ENCODE assay signal across 7 cellular contexts in the genomic region with DNA sequence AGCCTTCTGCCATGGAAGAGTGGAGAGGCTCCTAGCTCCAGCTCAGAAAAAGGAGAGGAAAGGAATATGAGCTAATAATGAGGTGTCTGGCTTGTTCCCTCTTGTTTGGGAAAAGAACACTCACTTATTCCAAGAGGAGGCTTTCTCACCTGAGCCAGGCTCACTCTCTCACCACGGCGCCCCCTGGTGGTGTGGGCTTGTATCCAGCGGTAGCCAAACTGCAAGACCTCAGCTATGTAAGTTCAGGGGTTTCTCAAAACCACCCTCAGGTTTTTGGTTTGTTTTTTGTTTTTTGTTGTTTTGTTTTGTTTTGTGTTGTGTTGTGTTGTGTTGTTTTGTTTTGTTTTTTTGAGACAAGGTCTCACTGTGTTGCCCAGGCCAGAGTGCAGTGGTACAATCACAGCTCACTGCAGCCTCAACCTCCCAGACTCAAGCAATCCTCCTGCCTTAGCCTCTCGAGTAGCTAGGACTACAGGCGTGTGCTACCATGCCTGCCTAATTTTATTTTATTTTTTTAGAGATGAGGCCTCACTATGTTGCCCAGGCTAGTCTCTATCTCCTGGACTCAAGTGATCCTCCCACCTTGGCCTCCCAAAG.
DNase-seq lines count a peak whose midpoint lies in the region; ATAC-seq and TF ChIP-seq lines count a peak whose summit lies in the region.

No MANE protein-coding gene starts in this region.

- no peaks in the 10 kb centered on the region for H3K27me3 ChIP-seq in GM06990 (replicated peaks; ENCODE audit: control insufficient read depth, insufficient read depth, low read length)

- POLR2A ChIA-PET in T-cell (lab: Charles Lee), result no interaction called here

- H3K9me3 Mint-ChIP-seq in T-cell, result no peaks in the 10 kb centered on the region

- H3K4me1 Mint-ChIP-seq in T-cell, result no peaks in the 10 kb centered on the region

- DNase-seq in GM06990 (ENCODE audit: extremely low read depth, insufficient read length) (peak; percentile 33), LHCN-M2 (ENCODE audit: low read depth) (peak; percentile 60), T-cell (peak; percentile 6 to 74 (median 57)), anterior cingulate cortex (lab: John Stamatoyannopoulos, UW) (peak in 32 of 58 donors; percentile 0 to 76 (median 16)), iPS-NIHi7 (ENCODE audit: extremely low spot score) (peak; percentile 84), cerebellar nuclear complex (lab: John Stamatoyannopoulos, UW) (no peak)
- peak; percentile 83 to 85 for DNase-seq in stimulated activated CD4-positive, alpha-beta T cell treated with anti-CD3 and anti-CD28 coated beads, Interleukin-2, amount 100 ng/mL, for 24 hours

- H3K4me3 Mint-ChIP-seq in T-cell, result no peak overlapping the region

- H3K36me3 ChIP-seq in GM06990 (ENCODE audit: control insufficient read depth, insufficient read depth, low read length), result no peaks in the 10 kb centered on the region

- H3K27ac Mint-ChIP-seq in T-cell, result no peak overlapping the region

- H3K4me3 ChIP-seq in GM06990 (replicated peaks; ENCODE audit: low read depth, low read length), result no peak overlapping the region

- CTCF ChIA-PET in T-cell (lab: Charles Lee), result interaction anchor here (0.6 to 1.3 kb wide), 4 partner anchors 22 to 314 kb away, joined by 3 to 8 read pairs (median 4); no protein-coding TSS in a partner anchor

- no peaks in the 10 kb centered on the region for H3K36me3 Mint-ChIP-seq in T-cell

- peak; percentile 91 for TF ChIP-seq CTCF in GM06990 (IDR thresholded peaks at IDR 0.05; ENCODE audit: insufficient read depth, low read length, poor library complexity, severe bottlenecking)

- ATAC-seq in T-cell (replicated peaks in 1 of 4), result peak in 2 of 4 experiments; percentile 54 to 60

- H3K27me3 Mint-ChIP-seq in T-cell, result peaks cover 13 to 20% of the 10 kb centered on the region in 2 donors

Comparison
In these comparisons a context has a peak if more than half of its experiments do, and no peak if none do; other contexts are left out.
1. DNase-seq: peak in GM06990 (single experiment), LHCN-M2 (single experiment), T-cell (34 of 34), anterior cingulate cortex (32 of 58), iPS-NIHi7 (single experiment) and stimulated activated CD4-positive, alpha-beta T cell treated with anti-CD3 and anti-CD28 coated beads, Interleukin-2, amount 100 ng/mL, for 24 hours (2 of 2); none in cerebellar nuclear complex (0 of 2).